8 cellular contexts compared by ENCODE assay signal in the genomic region with DNA sequence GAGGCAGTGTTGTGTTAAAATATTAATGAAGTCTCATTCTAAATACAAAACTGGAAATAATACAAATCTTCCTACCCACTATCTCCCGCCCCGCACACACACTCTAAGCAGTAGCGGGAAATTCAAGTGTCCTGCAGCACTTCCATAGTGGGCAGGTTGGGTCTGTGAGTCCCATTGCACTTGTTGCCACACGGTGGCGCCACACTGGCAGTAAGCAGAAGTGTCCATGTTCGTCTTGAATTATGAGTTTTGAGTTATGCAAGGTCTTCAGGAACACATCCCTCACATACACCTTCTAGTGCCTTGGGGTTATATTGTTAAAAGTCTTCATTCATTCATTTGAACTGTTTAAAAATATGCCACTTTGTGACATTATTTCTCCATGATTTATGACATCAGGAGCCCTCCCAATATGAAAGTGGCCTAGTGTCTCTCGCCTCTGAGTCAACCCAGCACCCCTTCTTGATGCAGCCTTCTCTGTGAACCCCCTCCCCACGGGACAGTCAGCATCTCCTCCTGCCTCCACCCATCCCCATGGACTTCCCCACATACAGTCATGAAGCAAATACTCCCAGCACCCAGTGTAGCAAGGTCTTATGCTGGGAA. TPM values are rescaled to one million over a fixed set of nuclear protein-coding genes. Genes with fewer than 3 reads are reported as not detected.
DNase-seq lines count a peak whose midpoint lies in the region; ATAC-seq and TF ChIP-seq lines count a peak whose summit lies in the region.

No MANE protein-coding gene starts in this region.

- H3K27ac Mint-ChIP-seq in activated CD8-positive, alpha-beta T cell treated with anti-CD3 and anti-CD28 coated beads, Interleukin-2, amount 10 ng/mL, durations not matched to agents 7 days and 5 days: no peak overlapping the region
- no peak overlapping the region for H3K27ac Mint-ChIP-seq in neural crest cell (ENCODE audit: unreplicated experiment)

- peak; percentile 67 for ATAC-seq in Right ventricle myocardium inferior
- peak; percentile 84 for ATAC-seq in activated CD8-positive, alpha-beta T cell treated with anti-CD3 and anti-CD28 coated beads, Interleukin-2, amount 10 ng/mL, durations not matched to agents 7 days and 5 days
- peak; percentile 89 for ATAC-seq in upper lobe of right lung
- ATAC-seq in GM19324 (IDR thresholded peaks at IDR 0.05; ENCODE audit: low FRiP score, unreplicated experiment): no peak

- H3K27me3 Mint-ChIP-seq in activated CD8-positive, alpha-beta T cell treated with anti-CD3 and anti-CD28 coated beads, Interleukin-2, amount 10 ng/mL, durations not matched to agents 7 days and 5 days (ENCODE audit: low read depth): peaks cover 18% of the 10 kb centered on the region
- peaks cover 18% of the 10 kb centered on the region for H3K27me3 Mint-ChIP-seq in neural crest cell (ENCODE audit: low read depth)

- no peaks in the 10 kb centered on the region for H3K4me1 Mint-ChIP-seq in activated CD8-positive, alpha-beta T cell treated with anti-CD3 and anti-CD28 coated beads, Interleukin-2, amount 10 ng/mL, durations not matched to agents 7 days and 5 days (ENCODE audit: low read depth)
- peaks cover 15% of the 10 kb centered on the region for H3K4me1 Mint-ChIP-seq in neural crest cell

- H3K4me3 Mint-ChIP-seq in activated CD8-positive, alpha-beta T cell treated with anti-CD3 and anti-CD28 coated beads, Interleukin-2, amount 10 ng/mL, durations not matched to agents 7 days and 5 days: no peak overlapping the region
- H3K4me3 Mint-ChIP-seq in neural crest cell: no peak overlapping the region

- TF ChIP-seq CTCF in epithelial cell of proximal tubule (conservative IDR thresholded peaks at IDR 0.05; ENCODE audit: low read depth, low read length) (peak; percentile 89), neural crest cell (conservative IDR thresholded peaks at IDR 0.05) (peak; percentile 82), upper lobe of right lung (IDR thresholded peaks at IDR 0.05) (peak; percentile 88)

- intact Hi-C loops in Right ventricle myocardium inferior (cut with DNase I): no loop called here
- intact Hi-C loops in cardiac septum (cut with DNase I): no loop called here
- intact Hi-C loops in upper lobe of right lung (cut with DNase I): no loop called here

- no peaks in the 10 kb centered on the region for H3K4me1 ChIP-seq in upper lobe of right lung

- H3K9me3 ChIP-seq in upper lobe of right lung: no peaks in the 10 kb centered on the region

- POLR2A ChIA-PET in activated CD8-positive, alpha-beta T cell treated with anti-CD3 and anti-CD28 coated beads, Interleukin-2, amount 10 ng/mL, durations not matched to agents 7 days and 5 days (lab: Charles Lee): no interaction called here

- H3K27me3 ChIP-seq in upper lobe of right lung: peaks cover 22% of the 10 kb centered on the region

- H3K9me3 Mint-ChIP-seq in activated CD8-positive, alpha-beta T cell treated with anti-CD3 and anti-CD28 coated beads, Interleukin-2, amount 10 ng/mL, durations not matched to agents 7 days and 5 days (ENCODE audit: insufficient read depth): no peaks in the 10 kb centered on the region
- no peaks in the 10 kb centered on the region for H3K9me3 Mint-ChIP-seq in neural crest cell

- DNase-seq in Right ventricle myocardium inferior (ENCODE audit: missing footprints) (peak; percentile 90), cardiac septum (ENCODE audit: low spot score) (no peak), NCI-H460 (ENCODE audit: extremely low read depth, low read depth) (peak; percentile 41), epithelial cell of proximal tubule (ENCODE audit: low read depth) (no peak), neural crest cell (ENCODE audit: low read depth, low spot score) (peak; percentile 34), upper lobe of right lung (peak; percentile 80)
- peak; percentile 67 for DNase-seq in activated CD8-positive, alpha-beta T cell treated with anti-CD3 and anti-CD28 coated beads, Interleukin-2, amount 10 ng/mL, durations not matched to agents 7 days and 5 days

- no peaks in the 10 kb centered on the region for H3K36me3 Mint-ChIP-seq in activated CD8-positive, alpha-beta T cell treated with anti-CD3 and anti-CD28 coated beads, Interleukin-2, amount 10 ng/mL, durations not matched to agents 7 days and 5 days (ENCODE audit: low read depth)
- H3K36me3 Mint-ChIP-seq in neural crest cell (ENCODE audit: low read depth): no peaks in the 10 kb centered on the region

- no peaks in the 10 kb centered on the region for H3K36me3 ChIP-seq in upper lobe of right lung

- CTCF ChIA-PET in activated CD8-positive, alpha-beta T cell treated with anti-CD3 and anti-CD28 coated beads, Interleukin-2, amount 10 ng/mL, durations not matched to agents 7 days and 5 days (lab: Charles Lee): interaction anchor here (0.6 to 2.7 kb wide), 2 partner anchors 16 to 288 kb away, joined by 3 to 8 read pairs; no protein-coding TSS in a partner anchor

- H3K4me3 ChIP-seq in epithelial cell of proximal tubule (ENCODE audit: low read depth, low read length): no peak overlapping the region
- H3K4me3 ChIP-seq in upper lobe of right lung: no peak overlapping the region

- H3K27ac ChIP-seq in upper lobe of right lung: no peak overlapping the region

RNA-seq across cellular contexts. Expression of a gene that starts 17.6 kb away (rescaled TPM):
- total RNA-seq in Right ventricle myocardium inferior (9.7 TPM), cardiac septum (14.7 TPM), epithelial cell of proximal tubule (5.2 and 8.0 TPM in 2 replicates), neural crest cell (18.5 and 21.1 TPM in 2 replicates), upper lobe of right lung (22.1 TPM)
- 16.0 and 30.7 TPM in 2 replicates for total RNA-seq in NCI-H460 (2014; rRNA removed; shearing (Covaris generic))
- 11.1 and 29.2 TPM in 2 replicates for polyA plus RNA-seq in NCI-H460 (2014; cell fraction: nucleus; rRNA removed)
- 10 to 100 TPM; 17.5 to 18.5 TPM for total RNA-seq in activated CD8-positive, alpha-beta T cell treated with anti-CD3 and anti-CD28 coated beads, Interleukin-2, amount 10 ng/mL, durations not matched to agents 7 days and 5 days

RNA-seq across cellular contexts. Expression of a gene that starts 41.0 kb away (rescaled TPM):
- total RNA-seq in Right ventricle myocardium inferior: not detected
- total RNA-seq in cardiac septum: 0.32 TPM
- total RNA-seq in NCI-H460 (2014; rRNA removed; shearing (Covaris generic)): not detected in 2 replicates
- not detected in 2 replicates for polyA plus RNA-seq in NCI-H460 (2014; cell fraction: nucleus; rRNA removed)
- under 1 TPM; 0.10 to 0.11 TPM for total RNA-seq in activated CD8-positive, alpha-beta T cell treated with anti-CD3 and anti-CD28 coated beads, Interleukin-2, amount 10 ng/mL, durations not matched to agents 7 days and 5 days
- not detected in 2 replicates for total RNA-seq in epithelial cell of proximal tubule
- total RNA-seq in neural crest cell: 0.14 TPM in 1 of 2 replicates, not detected in the other
- 0.14 TPM for total RNA-seq in upper lobe of right lung

Comparison
In these comparisons a context has a peak if more than half of its experiments do, and no peak if none do; other contexts are left out.
1. DNase-seq: peak in Right ventricle myocardium inferior (single experiment), NCI-H460 (single experiment), activated CD8-positive, alpha-beta T cell treated with anti-CD3 and anti-CD28 coated beads, Interleukin-2, amount 10 ng/mL, durations not matched to agents 7 days and 5 days (single experiment), neural crest cell (single experiment) and upper lobe of right lung (single experiment); none in cardiac septum (single experiment) and epithelial cell of proximal tubule (single experiment).
2. Peak in every context shown above with its lines, with median percentiles within 50 percentile points of each other: CTCF ChIP-seq.